In the genomic region with DNA sequence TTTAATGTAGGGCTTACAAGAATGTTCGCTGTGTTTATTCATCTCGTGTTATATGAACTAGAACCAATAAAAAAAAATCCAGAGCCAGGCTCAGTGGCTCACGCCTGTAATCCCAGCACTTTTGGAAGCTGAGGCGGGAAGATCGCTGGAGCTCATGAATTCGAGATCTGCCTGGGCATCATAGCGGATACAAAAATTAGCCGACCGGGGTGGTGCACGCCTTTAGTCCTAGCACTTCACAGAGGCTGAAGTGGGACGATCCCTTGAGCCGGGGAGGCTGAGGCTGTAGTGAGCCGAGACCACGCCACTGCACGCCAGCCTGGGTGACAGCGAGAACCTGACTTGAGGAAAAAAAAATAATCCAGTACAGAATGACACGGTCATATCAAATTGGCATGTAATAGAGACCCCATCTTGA, we compare ENCODE assay signal across 8 cellular contexts. TPM values are rescaled to one million over a fixed set of nuclear protein-coding genes. Genes with fewer than 3 reads are reported as not detected.
DNase-seq lines count a peak whose midpoint lies in the region; ATAC-seq and TF ChIP-seq lines count a peak whose summit lies in the region.

No MANE protein-coding gene starts in this region.

- H3K36me3 ChIP-seq in HUES64 (ENCODE audit: insufficient read depth, low read length) (no peaks in the 10 kb centered on the region), prostate gland (no peaks in the 10 kb centered on the region)

- no peak for TF ChIP-seq CTCF in fibroblast of the aortic adventitia (IDR thresholded peaks at IDR 0.05; ENCODE audit: insufficient read depth, low read length)
- no peak for TF ChIP-seq CTCF in prostate gland (IDR thresholded peaks at IDR 0.05)

- DNase-seq in NCI-H526 (lab: John Stamatoyannopoulos, UW) (peak; percentile 81 to 87), NCI-H526 treated with DMSO at 0.1 percent for 48 hours (lab: John Stamatoyannopoulos, UW) (no peak), fibroblast of the aortic adventitia (ENCODE audit: low read depth) (no peak), prostate gland (ENCODE audit: low spot score) (no peak)
- peak; percentile 55 to 63 for DNase-seq in activated CD4-positive, alpha-beta T cell treated with anti-CD3 and anti-CD28 coated beads, Interleukin-2, amount 50 U/mL, for 48 hours

- WGBS in HUES64, result under 1% methylated on average over 17 of the region's 17 CpGs
- WGBS in prostate gland, result 1% methylated on average over 17 of the region's 17 CpGs

- TF ChIP-seq POLR2A in prostate gland (IDR thresholded peaks at IDR 0.05), result no peak

- no peak for ATAC-seq in GM21447 (IDR thresholded peaks at IDR 0.05; ENCODE audit: unreplicated experiment)
- ATAC-seq in HG02678 (IDR thresholded peaks at IDR 0.05; ENCODE audit: unreplicated experiment), result no peak

- H3K4me3 ChIP-seq in HUES64 (ENCODE audit: low read length) (peak overlapping the region; percentile 90), fibroblast of the aortic adventitia (ENCODE audit: low read depth, low read length) (peak overlapping the region; percentile 73), prostate gland (peak overlapping the region; percentile 12 to 43)

- H3K9me3 ChIP-seq in HUES64 (ENCODE audit: insufficient read depth, low read depth, low read length) (no peaks in the 10 kb centered on the region), prostate gland (no peaks in the 10 kb centered on the region)

- H3K27ac ChIP-seq in HUES64 (ENCODE audit: low read depth, low read length), result peak overlapping the region; percentile 99
- H3K27ac ChIP-seq in prostate gland, result no peak overlapping the region

- H3K4me1 ChIP-seq in HUES64 (ENCODE audit: insufficient read depth, low read length) (peaks cover 21% of the 10 kb centered on the region), prostate gland (replicated peaks) (peaks cover 9% of the 10 kb centered on the region)

- H3K9ac ChIP-seq in HUES64 (ENCODE audit: low read depth, low read length), result peak overlapping the region; percentile 99

- intact Hi-C loops in prostate gland (cut with DNase I), result no loop called here

- H3K27me3 ChIP-seq in HUES64 (ENCODE audit: insufficient read depth, low read length), result no peaks in the 10 kb centered on the region
- peaks cover 13% of the 10 kb centered on the region for H3K27me3 ChIP-seq in prostate gland (replicated peaks; ENCODE audit: insufficient read depth)

RNA-seq across cellular contexts. Expression of gene OR2B2, which starts 46.2 kb away (rescaled TPM):
- not detected for polyA plus RNA-seq in HUES64 (2013, experiment 1 of 2)
- polyA plus RNA-seq in HUES64 (2013, experiment 2 of 2), result not detected
- total RNA-seq in fibroblast of the aortic adventitia (ENCODE audit: low replicate concordance) (not detected in 2 replicates), prostate gland (not detected)

Comparison
In these comparisons a context has a peak if more than half of its experiments do, and no peak if none do; other contexts are left out.
1. DNase-seq: peak in NCI-H526 (2 of 2) and activated CD4-positive, alpha-beta T cell treated with anti-CD3 and anti-CD28 coated beads, Interleukin-2, amount 50 U/mL, for 48 hours (2 of 2); none in NCI-H526 treated with DMSO at 0.1 percent for 48 hours (single experiment), fibroblast of the aortic adventitia (single experiment) and prostate gland (single experiment).
2. H3K4me3 ChIP-seq: peak in every context shown above with its lines; median percentile 90 in HUES64; 73 in fibroblast of the aortic adventitia; 28 in prostate gland.